8 cellular contexts compared by ENCODE assay signal in genomic region chr16:46974352-46974751, GRCh38. TPM values are rescaled to one million over a fixed set of nuclear protein-coding genes. Genes with fewer than 3 reads are reported as not detected.
DNase-seq lines count a peak whose midpoint lies in the region; ATAC-seq and TF ChIP-seq lines count a peak whose summit lies in the region.

No MANE protein-coding gene starts in this region.

- ATAC-seq in IMR-90 (ENCODE audit: low read depth), result no peak
- no peak for ATAC-seq in gastroesophageal sphincter
- ATAC-seq in HG03432 (IDR thresholded peaks at IDR 0.05; ENCODE audit: unreplicated experiment), result no peak

- H3K4me3 ChIP-seq in IMR-90 (ENCODE audit: insufficient read depth, low read depth, low read length), result no peak overlapping the region
- peak overlapping the region; percentile 66 to 89 for H3K4me3 ChIP-seq in gastroesophageal sphincter
- peak overlapping the region in 7 of 8 donors; percentile 82 to 94 (median 88) for H3K4me3 ChIP-seq in spleen

- H3K79me1 ChIP-seq in IMR-90 (ENCODE audit: low read depth in 1 of 2, low read length in 2 of 2), result peaks cover 6 to 28% of the 10 kb centered on the region in 2 experiments

- in situ Hi-C loops in IMR-90 (cut with MboI; ENCODE audit: low sequenced_read_pairs), result no loop called here

- CTCF ChIA-PET in IMR-90 (lab: Yijun Ruan, JAX), result no interaction called here

- peak overlapping the region; percentile 74 for H3K4me2 ChIP-seq in IMR-90 (ENCODE audit: low read depth, low read length)

- H3K4ac ChIP-seq in IMR-90 (ENCODE audit: low read depth, low read length), result no peak overlapping the region

- H3K27ac ChIP-seq in IMR-90 (ENCODE audit: insufficient read depth, low read length) (peak overlapping the region; percentile 34; the same call in 1 of the 2 replicates), gastroesophageal sphincter (peak overlapping the region; percentile 81 to 98 (median 96)), spleen (peak overlapping the region; percentile 95 to 99 (median 98))

- H3K9me3 ChIP-seq in IMR-90 (ENCODE audit: control insufficient read depth, insufficient read depth, low read length) (no peaks in the 10 kb centered on the region), gastroesophageal sphincter (no peaks in the 10 kb centered on the region), spleen (no peaks in the 10 kb centered on the region)

- H3K23ac ChIP-seq in IMR-90 (ENCODE audit: low read depth, low read length), result 0 out of 2 replicates have a peak overlapping the region, but pooled peaks have one; percentile 37

- H3K56ac ChIP-seq in IMR-90 (ENCODE audit: extremely low read depth, insufficient read depth, low read length), result no peak overlapping the region

- peaks cover 7% of the 10 kb centered on the region for H3K9me1 ChIP-seq in IMR-90 (ENCODE audit: insufficient read depth, low read length)

- no peak overlapping the region for H2BK20ac ChIP-seq in IMR-90 (ENCODE audit: low read depth, low read length)

- H3K36me3 ChIP-seq in IMR-90 (ENCODE audit: control insufficient read depth, insufficient read depth, low read length) (peaks cover 10% of the 10 kb centered on the region), gastroesophageal sphincter (peaks cover 0 to 19% of the 10 kb centered on the region in 2 donors), spleen (peaks cover 0 to 26% (median 9%) of the 10 kb centered on the region in 6 donors)

- peaks cover 8% of the 10 kb centered on the region for H3K4me1 ChIP-seq in IMR-90 (ENCODE audit: control insufficient read depth, insufficient read depth, low read length)
- H3K4me1 ChIP-seq in gastroesophageal sphincter, result peaks cover 0 to 44% (median 12%) of the 10 kb centered on the region in 3 donors
- peaks cover 30 to 53% (median 41%) of the 10 kb centered on the region in 6 donors for H3K4me1 ChIP-seq in spleen

- H4K5ac ChIP-seq in IMR-90 (ENCODE audit: low read depth, low read length), result peak overlapping the region; percentile 69

- peaks cover 23% of the 10 kb centered on the region for H4K20me1 ChIP-seq in IMR-90 (ENCODE audit: insufficient read depth, low read length)

- dilution Hi-C loops in IMR-90 (cut with HindIII; ENCODE audit: low sequenced_read_pairs, unreplicated experiment), result no loop called here

- WGBS in IMR-90 (ENCODE audit: extremely low coverage in 2 of 2, insufficient read length in 1 of 2), 2 experiments, result 93% methylated on average over 2 of the region's 6 CpGs; no CpG with 5 or more reads in 1 of the 2 experiments
- 55 to 70% methylated on average over 3 to 6 of the region's 6 CpGs for WGBS in gastroesophageal sphincter (ENCODE audit: low coverage in 1 of 2), 2 donors
- 64 to 77% (median 65%) methylated on average over 6 of the region's 6 CpGs for WGBS in spleen, 5 donors

- no peak overlapping the region for H2BK15ac ChIP-seq in IMR-90 (ENCODE audit: low read depth, low read length)

- TF ChIP-seq CTCF in IMR-90 (conservative IDR thresholded peaks at IDR 0.05; ENCODE audit: low read depth, low read length), result no peak
- TF ChIP-seq CTCF in gastroesophageal sphincter (IDR thresholded peaks at IDR 0.05), result peak in 2 of 4 experiments; percentile 5 to 11
- peak in 2 of 11 experiments; percentile 8 to 20 for TF ChIP-seq CTCF in spleen (IDR thresholded peaks at IDR 0.05 in 8 of 11, conservative IDR thresholded peaks at IDR 0.05 in 3 of 11)

- intact Hi-C loops in IMR-90 (cut with micrococcal nuclease) (no loop called here), spleen (cut with DNase I; ENCODE audit: low total_unique reads) (loop anchor here (10.0 kb wide), 2 partner anchors 170 to 490 kb away; partner anchors contain the start of genes ITFG1, NETO2 and PHKB)

- H4K8ac ChIP-seq in IMR-90 (ENCODE audit: low read depth in 2 of 2, low read length in 2 of 2), result peak overlapping the region; percentile 93 to 100

- TF ChIP-seq POLR2A in IMR-90 (IDR thresholded peaks at IDR 0.05; ENCODE audit: low read depth, low read length), result no peak
- no peak for TF ChIP-seq POLR2A in gastroesophageal sphincter (IDR thresholded peaks at IDR 0.05)
- TF ChIP-seq POLR2A in spleen (IDR thresholded peaks at IDR 0.05), result no peak

- no peak overlapping the region for H4K91ac ChIP-seq in IMR-90 (ENCODE audit: insufficient read depth, low read depth, low read length)

- no TSS peak for BruUV-seq in IMR-90 (replicated peaks; lab: Mats Ljungman, UMichigan)

- DNase-seq in NCI-H2171 treated with DMSO at 0.1 percent for 48 hours (lab: John Stamatoyannopoulos, UW) (peak; percentile 25), NCI-H2171 (lab: John Stamatoyannopoulos, UW) (no peak), IMR-90 (no peak), spleen (no peak), nucleus accumbens (lab: John Stamatoyannopoulos, UW) (no peak)
- peak; percentile 28 for DNase-seq in activated T-cell treated with anti-CD3 and anti-CD28 coated beads, Interleukin-2, amount 50 U/mL, for 1 hour

- no peak overlapping the region for H2AK9ac ChIP-seq in IMR-90 (replicated peaks; ENCODE audit: low read depth, low read length, poor library complexity)

- POLR2A ChIA-PET in IMR-90 (lab: Charles Lee; ENCODE audit: unreplicated experiment), result no interaction called here

- no peak for TF ChIP-seq RAD21 in IMR-90 (IDR thresholded peaks at IDR 0.05; ENCODE audit: low read length)

- 0 out of 2 replicates have a peak overlapping the region, but pooled peaks have one; percentile 15 for H3K14ac ChIP-seq in IMR-90 (replicated peaks; ENCODE audit: low read depth, low read length)

- no peak for TF ChIP-seq EP300 in gastroesophageal sphincter (IDR thresholded peaks at IDR 0.05)

- H2AK5ac ChIP-seq in IMR-90 (ENCODE audit: low read depth, low read length), result no peak overlapping the region

- no peak overlapping the region for H2BK5ac ChIP-seq in IMR-90 (ENCODE audit: low read depth, low read length, poor library complexity, severe bottlenecking)

- H2BK120ac ChIP-seq in IMR-90 (ENCODE audit: low read depth, low read length), result no peak overlapping the region

- H3K18ac ChIP-seq in IMR-90 (ENCODE audit: low read depth, low read length), result no peak overlapping the region

- H3K27me3 ChIP-seq in IMR-90 (ENCODE audit: control insufficient read depth, insufficient read depth, low read length) (no peaks in the 10 kb centered on the region), gastroesophageal sphincter (no peaks in the 10 kb centered on the region), spleen (replicated peaks in 1 of 7) (no peaks in the 10 kb centered on the region)

- no peak overlapping the region for H2AFZ ChIP-seq in IMR-90 (replicated peaks; ENCODE audit: low read length, poor library complexity)

- H3K9ac ChIP-seq in IMR-90 (ENCODE audit: low read depth, low read length), result peak overlapping the region; percentile 78

TF ChIP-seq in IMR-90, 13 proteins besides CTCF, POLR2A, EP300 and RAD21:
- TF ChIP-seq, protein P1, sequence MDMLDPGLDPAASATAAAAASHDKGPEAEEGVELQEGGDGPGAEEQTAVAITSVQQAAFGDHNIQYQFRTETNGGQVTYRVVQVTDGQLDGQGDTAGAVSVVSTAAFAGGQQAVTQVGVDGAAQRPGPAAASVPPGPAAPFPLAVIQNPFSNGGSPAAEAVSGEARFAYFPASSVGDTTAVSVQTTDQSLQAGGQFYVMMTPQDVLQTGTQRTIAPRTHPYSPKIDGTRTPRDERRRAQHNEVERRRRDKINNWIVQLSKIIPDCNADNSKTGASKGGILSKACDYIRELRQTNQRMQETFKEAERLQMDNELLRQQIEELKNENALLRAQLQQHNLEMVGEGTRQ (IDR thresholded peaks at IDR 0.05; ENCODE audit: low read depth, low read length), result no peak
- no peak for TF ChIP-seq RFX5 (IDR thresholded peaks at IDR 0.05; ENCODE audit: low read depth, low read length)
- TF ChIP-seq CHD1 (IDR thresholded peaks at IDR 0.05; ENCODE audit: low read depth, low read length), result no peak
- TF ChIP-seq MAZ (IDR thresholded peaks at IDR 0.05; ENCODE audit: borderline replicate concordance, low read depth, low read length), result no peak
- no peak for TF ChIP-seq BHLHE40 (IDR thresholded peaks at IDR 0.05; ENCODE audit: low read depth, low read length)
- no peak for TF ChIP-seq NFE2L2 (IDR thresholded peaks at IDR 0.05; ENCODE audit: low read depth, low read length)
- no peak for TF ChIP-seq MAFK (IDR thresholded peaks at IDR 0.05; ENCODE audit: low read depth, low read length)
- no peak for TF ChIP-seq MXI1 (IDR thresholded peaks at IDR 0.05; ENCODE audit: borderline replicate concordance, low read depth, low read length)
- TF ChIP-seq ELK1 (IDR thresholded peaks at IDR 0.05; ENCODE audit: borderline replicate concordance, low read depth, low read length), result no peak
- TF ChIP-seq FOS (IDR thresholded peaks at IDR 0.05; ENCODE audit: low read depth, low read length), result no peak
- no peak for TF ChIP-seq RCOR1 (IDR thresholded peaks at IDR 0.05; ENCODE audit: insufficient replicate concordance, low read length)
- TF ChIP-seq SMC3 (IDR thresholded peaks at IDR 0.05; ENCODE audit: low read depth, low read length), result no peak

RNA-seq across cellular contexts. Expression of gene DNAJA2, which starts 0.9 kb away (rescaled TPM):
- 53.9 and 109 TPM in 2 replicates for total RNA-seq in IMR-90 (2012; rRNA removed)
- 13.1 and 18.6 TPM in 2 replicates for polyA plus RNA-seq in IMR-90 (2012; rRNA removed)
- 2.8 and 3.6 TPM in 2 replicates for polyA plus RNA-seq in IMR-90 (2012; cell fraction: cytosol; rRNA removed)
- 1.5 and 9.1 TPM in 2 replicates for polyA plus RNA-seq in IMR-90 (2012; cell fraction: nucleus; rRNA removed; ENCODE audit: low replicate concordance)
- total RNA-seq in gastroesophageal sphincter, result 10 to 100 TPM; 65.7 to 97.0 (median 72.0) TPM
- 10 to 100 TPM; 45.5 to 61.5 (median 52.1) TPM for total RNA-seq in spleen
- polyA plus RNA-seq in spleen, result 10 to 100 TPM; 25.0 to 38.4 (median 31.6) TPM

Comparison
In these comparisons a context has a peak if more than half of its experiments do, and no peak if none do; other contexts are left out.
1. DNase-seq: peak in NCI-H2171 treated with DMSO at 0.1 percent for 48 hours (single experiment) and activated T-cell treated with anti-CD3 and anti-CD28 coated beads, Interleukin-2, amount 50 U/mL, for 1 hour (single experiment); none in NCI-H2171 (single experiment), IMR-90 (single experiment), spleen (single experiment) and nucleus accumbens (0 of 56).
2. H3K27ac ChIP-seq: peak in every context shown above with its lines; median percentile 98 in spleen; 96 in gastroesophageal sphincter; 34 in IMR-90.